Comparison of ENCODE assay signal across 16 cellular contexts in the genomic region with DNA sequence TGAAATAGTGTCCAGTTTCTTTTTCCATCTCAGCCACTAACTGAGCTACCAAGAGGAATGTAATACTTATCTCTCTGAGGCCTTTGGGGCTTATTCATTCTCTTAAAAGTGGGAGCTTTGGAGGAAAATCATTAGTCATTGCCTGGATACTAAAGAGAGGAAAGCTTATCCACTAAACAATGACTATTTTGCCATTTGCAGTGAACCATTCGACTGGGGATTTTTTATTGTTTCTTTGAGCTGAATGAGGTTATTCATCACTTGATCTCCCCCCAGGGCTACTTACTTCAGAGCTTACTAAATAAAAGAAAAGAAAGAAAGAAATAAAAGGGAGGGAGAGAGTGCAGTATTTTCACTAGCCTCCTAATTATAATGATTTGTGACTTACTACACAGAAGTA.
DNase-seq lines count a peak whose midpoint lies in the region; TF ChIP-seq lines count a peak whose summit lies in the region.
"Had no signal": no experiment of that assay in that cellular context is flagged by ENCODE, and none has a peak within 500 bp of the region (broad histone marks: within the 10 kb centered on the region; RNA-seq: fewer than 3 reads in every experiment).

No MANE protein-coding gene starts in this region.

- no peak overlapping the region for H3K4me3 Mint-ChIP-seq in glutamatergic neuron (ENCODE audit: unreplicated experiment)
- H3K4me3 Mint-ChIP-seq: activated CD8-positive, alpha-beta memory T cell treated with anti-CD3 and anti-CD28 coated beads, Interleukin-2, amount 10 ng/mL, durations not matched to agents 7 days and 5 days; activated naive CD4-positive, alpha-beta T cell treated with anti-CD3 and anti-CD28 coated beads for 36 hours; memory B cell had no signal

- DNase-seq in AG08395 (ENCODE audit: low spot score) (peak; percentile 18), NCI-H146 (lab: John Stamatoyannopoulos, UW) (peak; percentile 21), astrocyte of the spinal cord (ENCODE audit: low read depth, low spot score) (peak; percentile 62), kidney tubule cell (ENCODE audit: low spot score) (peak; percentile 92), OCI-M2 (lab: John Stamatoyannopoulos, UW; ENCODE audit: unreplicated experiment) (no peak), iPS-NIHi11 (ENCODE audit: low spot score) (no peak), glutamatergic neuron (no peak)
- no peak for DNase-seq in effector CD8-positive, alpha-beta T cell (lab: John Stamatoyannopoulos, UW)
- DNase-seq: activated CD8-positive, alpha-beta memory T cell treated with anti-CD3 and anti-CD28 coated beads, Interleukin-2, amount 10 ng/mL, durations not matched to agents 7 days and 5 days; activated naive CD4-positive, alpha-beta T cell treated with anti-CD3 and anti-CD28 coated beads for 36 hours; KBM-7; NCI-H1694 treated with DMSO at 0.1 percent for 48 hours; occipital lobe; WERI-Rb-1 had no signal

- no peaks in the 10 kb centered on the region for H3K36me3 Mint-ChIP-seq in glutamatergic neuron (ENCODE audit: unreplicated experiment)
- H3K36me3 Mint-ChIP-seq: activated CD8-positive, alpha-beta memory T cell treated with anti-CD3 and anti-CD28 coated beads, Interleukin-2, amount 10 ng/mL, durations not matched to agents 7 days and 5 days; memory B cell had no signal

- in situ Hi-C loops in astrocyte of the spinal cord (cut with HindIII; ENCODE audit: low sequenced_read_pairs) = no loop called here

- no peak overlapping the region for H3K4me3 ChIP-seq in astrocyte of the spinal cord (ENCODE audit: low read depth, low read length)
- H3K4me3 ChIP-seq: tibial nerve had no signal

- H3K4me1 Mint-ChIP-seq in glutamatergic neuron (ENCODE audit: low read depth, unreplicated experiment) = no peaks in the 10 kb centered on the region
- H3K4me1 Mint-ChIP-seq: activated CD8-positive, alpha-beta memory T cell treated with anti-CD3 and anti-CD28 coated beads, Interleukin-2, amount 10 ng/mL, durations not matched to agents 7 days and 5 days; memory B cell had no signal

- H3K27me3 Mint-ChIP-seq in glutamatergic neuron (ENCODE audit: unreplicated experiment) = no peaks in the 10 kb centered on the region
- H3K27me3 Mint-ChIP-seq: activated CD8-positive, alpha-beta memory T cell treated with anti-CD3 and anti-CD28 coated beads, Interleukin-2, amount 10 ng/mL, durations not matched to agents 7 days and 5 days; memory B cell had no signal

- no peak overlapping the region for H3K27ac Mint-ChIP-seq in glutamatergic neuron (ENCODE audit: unreplicated experiment)
- H3K27ac Mint-ChIP-seq: activated CD8-positive, alpha-beta memory T cell treated with anti-CD3 and anti-CD28 coated beads, Interleukin-2, amount 10 ng/mL, durations not matched to agents 7 days and 5 days; activated naive CD4-positive, alpha-beta T cell treated with anti-CD3 and anti-CD28 coated beads for 36 hours; memory B cell had no signal

- no peaks in the 10 kb centered on the region for H3K9me3 Mint-ChIP-seq in glutamatergic neuron (ENCODE audit: unreplicated experiment)
- H3K9me3 Mint-ChIP-seq: memory B cell had no signal

- TF ChIP-seq CTCF in astrocyte of the spinal cord (IDR thresholded peaks at IDR 0.05; ENCODE audit: low read depth, low read length) (no peak), glutamatergic neuron (IDR thresholded peaks at IDR 0.05; ENCODE audit: partially characterized antibody, unreplicated experiment) (no peak)

Comparison
In these comparisons a context has a peak if more than half of its experiments do, and no peak if none do; other contexts are left out.
1. DNase-seq: peak in AG08395 (single experiment), NCI-H146 (single experiment), astrocyte of the spinal cord (single experiment) and kidney tubule cell (single experiment); none in OCI-M2 (single experiment), effector CD8-positive, alpha-beta T cell (single experiment), iPS-NIHi11 (single experiment) and glutamatergic neuron (single experiment).